In genomic region chrX:11787564-11787963, GRCh38 we compare ENCODE assay signal across 8 cellular contexts. TPM values are rescaled to one million over a fixed set of nuclear protein-coding genes. Genes with fewer than 3 reads are reported as not detected.
DNase-seq lines count a peak whose midpoint lies in the region; ATAC-seq and TF ChIP-seq lines count a peak whose summit lies in the region.

No MANE protein-coding gene starts in this region.

- no peaks in the 10 kb centered on the region for H3K36me3 ChIP-seq in HAP-1 (replicated peaks)
- no peaks in the 10 kb centered on the region for H3K36me3 ChIP-seq in colonic mucosa

- no peak overlapping the region; the same call in 1 of the 2 replicates for H3K4me3 ChIP-seq in HAP-1
- H3K4me3 ChIP-seq in colonic mucosa = no peak overlapping the region

- H3K9ac ChIP-seq in colonic mucosa (ENCODE audit: low read depth in 2 of 2, low read length in 2 of 2) = no peak overlapping the region

- intact Hi-C loops in colonic mucosa (cut with DNase I) = no loop called here

- no peak overlapping the region for H3K27ac ChIP-seq in colonic mucosa

- DNase-seq in AG08395 (ENCODE audit: low spot score) = peak; percentile 41
- peak; percentile 72 to 92 for DNase-seq in HAP-1 (ENCODE audit: low spot score in 2 of 2)
- peak; percentile 63 to 80 for DNase-seq in activated CD4-positive, alpha-beta T cell treated with anti-CD3 and anti-CD28 coated beads for 4 hours
- peak; percentile 58 for DNase-seq in colonic mucosa
- DNase-seq in lung microvascular endothelial cell (ENCODE audit: low read depth in 2 of 2) = peak; percentile 46 to 62
- DNase-seq in stimulated activated CD4-positive, alpha-beta T cell treated with anti-CD3 and anti-CD28 coated beads, TNF-alpha, amount 100 ng/mL, for 48 hours (ENCODE audit: low read depth in 3 of 3) = peak; percentile 39 to 70 (median 63)
- no peak for DNase-seq in NCI-H1417 treated with DMSO at 0.1 percent for 48 hours (lab: John Stamatoyannopoulos, UW)

- no peaks in the 10 kb centered on the region for H3K9me3 ChIP-seq in HAP-1
- H3K9me3 ChIP-seq in colonic mucosa = no peaks in the 10 kb centered on the region

- H3K4me1 ChIP-seq in HAP-1 (no peaks in the 10 kb centered on the region), colonic mucosa (no peaks in the 10 kb centered on the region)

- ATAC-seq in HG03108 (IDR thresholded peaks at IDR 0.05; ENCODE audit: unreplicated experiment) = no peak

- TF ChIP-seq CTCF in colonic mucosa (IDR thresholded peaks at IDR 0.05) = peak; percentile 18

- in situ Hi-C loops in HAP-1 (cut with MboI; ENCODE audit: low sequenced_read_pairs) = no loop called here

- no peaks in the 10 kb centered on the region for H3K27me3 ChIP-seq in HAP-1 (ENCODE audit: low read depth)
- H3K27me3 ChIP-seq in colonic mucosa = no peaks in the 10 kb centered on the region

RNA-seq across cellular contexts. Expression of gene MSL3, which starts 29.5 kb away (rescaled TPM):
- total RNA-seq in colonic mucosa (10 to 100 TPM; 15.3 to 16.5 TPM), lung microvascular endothelial cell (18.1 and 19.4 TPM in 2 replicates)
